Comparison of ENCODE assay signal across 1 cellular context in genomic region chr5:6202113-6202512, GRCh38.
TF ChIP-seq lines count a peak whose summit lies in the region.

No MANE protein-coding gene starts in this region.

TF ChIP-seq in GM23338, 12 proteins besides CTCF, POLR2A, EP300 and RAD21:
- TF ChIP-seq REST (IDR thresholded peaks at IDR 0.05; ENCODE audit: unreplicated experiment) (no peak), ZNF114 (CRISPR knock-in tag; IDR thresholded peaks at IDR 0.05) (no peak), EZH2phosphoT487 (IDR thresholded peaks at IDR 0.05; ENCODE audit: unreplicated experiment) (no peak), NANOG (IDR thresholded peaks at IDR 0.05; ENCODE audit: borderline replicate concordance) (no peak), CREB1 (CRISPR knock-in tag; IDR thresholded peaks at IDR 0.05; ENCODE audit: low read depth) (no peak)
